9 cellular contexts compared by ENCODE assay signal in the genomic region with DNA sequence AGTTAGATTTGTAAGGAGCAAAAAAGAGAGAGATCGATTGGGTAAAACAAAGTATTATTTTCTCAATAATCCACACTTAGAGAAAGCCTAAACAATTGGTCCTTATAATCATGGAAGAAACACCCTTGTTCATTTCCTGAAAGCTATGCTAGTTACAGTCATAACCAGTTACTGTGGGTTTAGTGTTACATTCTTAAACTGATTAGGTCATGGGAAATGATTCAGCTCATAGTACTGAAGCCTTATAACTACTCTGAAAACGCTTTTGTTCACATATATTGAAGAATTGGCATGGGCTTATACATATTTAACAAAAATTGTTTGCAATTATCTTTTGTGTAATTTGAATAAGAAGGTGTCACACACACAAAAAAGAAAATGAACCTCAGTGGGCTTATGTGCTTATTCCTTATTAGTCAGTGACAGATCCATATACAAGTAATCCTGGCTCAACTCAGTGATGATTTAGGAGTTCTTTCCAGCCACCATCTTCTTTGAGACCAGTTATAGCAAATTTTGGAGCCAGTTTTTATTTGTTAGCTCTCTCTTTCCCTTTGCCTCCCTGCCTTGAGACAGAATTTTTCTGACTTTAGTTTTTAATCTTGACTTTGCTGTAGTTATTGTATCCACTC.
DNase-seq lines count a peak whose midpoint lies in the region; ATAC-seq, FAIRE-seq and TF ChIP-seq lines count a peak whose summit lies in the region.
"Had no signal": no experiment of that assay in that cellular context is flagged by ENCODE, and none has a peak within 500 bp of the region (broad histone marks: within the 10 kb centered on the region; RNA-seq: fewer than 3 reads in every experiment).

No MANE protein-coding gene starts in this region.

- H3K36me3 ChIP-seq in esophagus muscularis mucosa, result no peaks in the 10 kb centered on the region

- ATAC-seq in GM21423 (IDR thresholded peaks at IDR 0.05; ENCODE audit: unreplicated experiment), result peak; percentile 87
- ATAC-seq in left lobe of liver, result no peak

- no peak for TF ChIP-seq POLR2A in esophagus muscularis mucosa (IDR thresholded peaks at IDR 0.05; ENCODE audit: low read depth)

- H3K9me3 ChIP-seq in esophagus muscularis mucosa, result no peaks in the 10 kb centered on the region

- peaks cover 0 to 4% (median 0%) of the 10 kb centered on the region in 4 donors for H3K4me1 ChIP-seq in esophagus muscularis mucosa

- no peak overlapping the region for H3K4me3 Mint-ChIP-seq in glutamatergic neuron (ENCODE audit: unreplicated experiment)
- H3K4me3 Mint-ChIP-seq: brain had no signal

- H3K9me3 Mint-ChIP-seq in glutamatergic neuron (ENCODE audit: unreplicated experiment), result peaks cover 2% of the 10 kb centered on the region
- H3K9me3 Mint-ChIP-seq: brain had no signal

- DNase-seq in AG20443 (ENCODE audit: low spot score) (peak; percentile 68), Kasumi-1 (lab: John Stamatoyannopoulos, UW) (peak; percentile 44 to 52), epithelial cell of prostate (ENCODE audit: low read depth, low spot score) (peak; percentile 60), urothelium cell line (ENCODE audit: low spot score) (peak; percentile 61), left lobe of liver (ENCODE audit: low spot score) (no peak), esophagus muscularis mucosa (ENCODE audit: extremely low spot score) (no peak), glutamatergic neuron (no peak)

- 58% methylated on average over 2 of the region's 2 CpGs for WGBS in esophagus muscularis mucosa

- TF ChIP-seq CTCF in esophagus muscularis mucosa (IDR thresholded peaks at IDR 0.05), result no peak
- TF ChIP-seq CTCF in glutamatergic neuron (IDR thresholded peaks at IDR 0.05; ENCODE audit: partially characterized antibody, unreplicated experiment), result no peak

- no peak overlapping the region for H3K4me3 ChIP-seq in esophagus muscularis mucosa

- peak overlapping the region; percentile 94 for H3K27ac ChIP-seq in epithelial cell of prostate
- no peak overlapping the region for H3K27ac ChIP-seq in esophagus muscularis mucosa (replicated peaks in 1 of 4)

- FAIRE-seq in urothelium cell line (lab: Jason Lieb, UNC), result peak; percentile 37

- H3K4me1 Mint-ChIP-seq in glutamatergic neuron (ENCODE audit: low read depth, unreplicated experiment), result no peaks in the 10 kb centered on the region

- no peaks in the 10 kb centered on the region for H3K27me3 Mint-ChIP-seq in glutamatergic neuron (ENCODE audit: unreplicated experiment)
- H3K27me3 Mint-ChIP-seq: brain had no signal

- intact Hi-C loops in esophagus muscularis mucosa (cut with DNase I), result no loop called here

- TF ChIP-seq EP300 in esophagus muscularis mucosa (IDR thresholded peaks at IDR 0.05), result no peak

- H3K36me3 Mint-ChIP-seq in glutamatergic neuron (ENCODE audit: unreplicated experiment), result no peaks in the 10 kb centered on the region
- H3K36me3 Mint-ChIP-seq: brain had no signal

- no peak overlapping the region for H3K27ac Mint-ChIP-seq in glutamatergic neuron (ENCODE audit: unreplicated experiment)

- H3K27me3 ChIP-seq in esophagus muscularis mucosa, result peaks cover 0 to 5% (median 0%) of the 10 kb centered on the region in 4 donors

Comparison
In these comparisons a context has a peak if more than half of its experiments do, and no peak if none do; other contexts are left out.
1. DNase-seq: peak in AG20443 (single experiment), Kasumi-1 (2 of 2), epithelial cell of prostate (single experiment) and urothelium cell line (single experiment); none in left lobe of liver (single experiment), esophagus muscularis mucosa (single experiment) and glutamatergic neuron (single experiment).